1 cellular context compared by ENCODE assay signal in genomic region chr18:49011291-49011746, GRCh38.
TF ChIP-seq lines count a peak whose summit lies in the region.

No MANE protein-coding gene starts in this region.

TF ChIP-seq in WTC11, 78 proteins besides CTCF, POLR2A, EP300 and RAD21 (continued from another document):
- TF ChIP-seq ZNF532 (CRISPR knock-in tag; IDR thresholded peaks at IDR 0.05; ENCODE audit: borderline replicate concordance) (no peak), ZNF416 (CRISPR knock-in tag; IDR thresholded peaks at IDR 0.05) (no peak), FOXP4 (CRISPR knock-in tag; IDR thresholded peaks at IDR 0.05) (no peak), RELA (CRISPR knock-in tag; IDR thresholded peaks at IDR 0.05; ENCODE audit: borderline replicate concordance) (no peak), JUN (CRISPR knock-in tag; IDR thresholded peaks at IDR 0.05) (no peak)
- TF ChIP-seq, protein P1, sequence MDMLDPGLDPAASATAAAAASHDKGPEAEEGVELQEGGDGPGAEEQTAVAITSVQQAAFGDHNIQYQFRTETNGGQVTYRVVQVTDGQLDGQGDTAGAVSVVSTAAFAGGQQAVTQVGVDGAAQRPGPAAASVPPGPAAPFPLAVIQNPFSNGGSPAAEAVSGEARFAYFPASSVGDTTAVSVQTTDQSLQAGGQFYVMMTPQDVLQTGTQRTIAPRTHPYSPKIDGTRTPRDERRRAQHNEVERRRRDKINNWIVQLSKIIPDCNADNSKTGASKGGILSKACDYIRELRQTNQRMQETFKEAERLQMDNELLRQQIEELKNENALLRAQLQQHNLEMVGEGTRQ (CRISPR knock-in tag; IDR thresholded peaks at IDR 0.05) = no peak
- TF ChIP-seq, protein P2, sequence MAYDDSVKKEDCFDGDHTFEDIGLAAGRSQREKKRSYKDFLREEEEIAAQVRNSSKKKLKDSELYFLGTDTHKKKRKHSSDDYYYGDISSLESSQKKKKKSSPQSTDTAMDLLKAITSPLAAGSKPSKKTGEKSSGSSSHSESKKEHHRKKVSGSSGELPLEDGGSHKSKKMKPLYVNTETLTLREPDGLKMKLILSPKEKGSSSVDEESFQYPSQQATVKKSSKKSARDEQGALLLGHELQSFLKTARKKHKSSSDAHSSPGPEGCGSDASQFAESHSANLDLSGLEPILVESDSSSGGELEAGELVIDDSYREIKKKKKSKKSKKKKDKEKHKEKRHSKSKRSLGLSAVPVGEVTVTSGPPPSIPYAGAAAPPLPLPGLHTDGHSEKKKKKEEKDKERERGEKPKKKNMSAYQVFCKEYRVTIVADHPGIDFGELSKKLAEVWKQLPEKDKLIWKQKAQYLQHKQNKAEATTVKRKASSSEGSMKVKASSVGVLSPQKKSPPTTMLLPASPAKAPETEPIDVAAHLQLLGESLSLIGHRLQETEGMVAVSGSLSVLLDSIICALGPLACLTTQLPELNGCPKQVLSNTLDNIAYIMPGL (CRISPR knock-in tag; IDR thresholded peaks at IDR 0.05) = no peak
